In genomic region chr11:102868359-102868758, GRCh38 we compare ENCODE assay signal across 20 cellular contexts. TPM values are rescaled to one million over a fixed set of nuclear protein-coding genes. Genes with fewer than 3 reads are reported as not detected.
DNase-seq lines count a peak whose midpoint lies in the region; ATAC-seq, FAIRE-seq and TF ChIP-seq lines count a peak whose summit lies in the region.
"Had no signal": no experiment of that assay in that cellular context is flagged by ENCODE, and none has a peak within 500 bp of the region (broad histone marks: within the 10 kb centered on the region; RNA-seq: fewer than 3 reads in every experiment).

No MANE protein-coding gene starts in this region.

- no peak overlapping the region for H2AK5ac ChIP-seq in IMR-90 (ENCODE audit: low read depth, low read length)

- H2AK9ac ChIP-seq in IMR-90 (replicated peaks; ENCODE audit: low read depth, low read length, poor library complexity): no peak overlapping the region

- no peak for FAIRE-seq in bronchial epithelial cell (lab: Jason Lieb, UNC)

- no peak overlapping the region for H3K56ac ChIP-seq in IMR-90 (ENCODE audit: extremely low read depth, insufficient read depth, low read length)

- no peaks in the 10 kb centered on the region for H3K27me3 ChIP-seq in BJ (ENCODE audit: control insufficient read depth, insufficient read depth, low read length)
- peaks cover 6% of the 10 kb centered on the region for H3K27me3 ChIP-seq in IMR-90 (ENCODE audit: control insufficient read depth, insufficient read depth, low read length)
- H3K27me3 ChIP-seq in bronchial epithelial cell (ENCODE audit: control insufficient read depth, insufficient read depth, low read length): no peaks in the 10 kb centered on the region
- no peaks in the 10 kb centered on the region for H3K27me3 ChIP-seq in naive thymus-derived CD4-positive, alpha-beta T cell (ENCODE audit: control insufficient read depth in 2 of 2, insufficient read depth in 2 of 2, low read length in 2 of 2)
- H3K27me3 ChIP-seq: MG63, Peyer's patch had no signal

- H4K20me1 ChIP-seq in IMR-90 (ENCODE audit: insufficient read depth, low read length): no peaks in the 10 kb centered on the region

- H3K36me3 ChIP-seq in BJ (ENCODE audit: control insufficient read depth, insufficient read depth, low read length) (no peaks in the 10 kb centered on the region), IMR-90 (ENCODE audit: control insufficient read depth, insufficient read depth, low read length) (no peaks in the 10 kb centered on the region), bronchial epithelial cell (ENCODE audit: control insufficient read depth, insufficient read depth, low read length) (no peaks in the 10 kb centered on the region)
- H3K36me3 ChIP-seq in naive thymus-derived CD4-positive, alpha-beta T cell (ENCODE audit: control insufficient read depth in 2 of 3, insufficient read depth in 3 of 3, low read length in 3 of 3): no peaks in the 10 kb centered on the region
- H3K36me3 ChIP-seq: MG63, Peyer's patch had no signal

- H3K9ac ChIP-seq in IMR-90 (ENCODE audit: low read depth, low read length): no peak overlapping the region

- no peaks in the 10 kb centered on the region for H3K79me1 ChIP-seq in IMR-90 (ENCODE audit: low read depth in 1 of 2, low read length in 2 of 2)

- no peak overlapping the region for H4K5ac ChIP-seq in IMR-90 (ENCODE audit: low read depth, low read length)

- intact Hi-C loops in IMR-90 (cut with micrococcal nuclease): no loop called here
- intact Hi-C loops in naive thymus-derived CD4-positive, alpha-beta T cell (cut with micrococcal nuclease): no loop called here

- no peaks in the 10 kb centered on the region for H3K9me3 Mint-ChIP-seq in osteocyte (ENCODE audit: unreplicated experiment)
- H3K9me3 Mint-ChIP-seq in naive thymus-derived CD4-positive, alpha-beta T cell: no peaks in the 10 kb centered on the region
- H3K9me3 Mint-ChIP-seq: activated naive CD8-positive, alpha-beta T cell treated with anti-CD3 and anti-CD28 coated beads for 36 hours; brain; neural crest cell had no signal

- H3K27ac Mint-ChIP-seq in osteocyte (ENCODE audit: unreplicated experiment): peak overlapping the region; percentile 10
- H3K27ac Mint-ChIP-seq in naive thymus-derived CD4-positive, alpha-beta T cell: no peak overlapping the region
- H3K27ac Mint-ChIP-seq: activated naive CD8-positive, alpha-beta T cell treated with anti-CD3 and anti-CD28 coated beads for 36 hours; brain had no signal

- no peak overlapping the region for H2AFZ ChIP-seq in IMR-90 (replicated peaks; ENCODE audit: low read length, poor library complexity)

- TF ChIP-seq POLR2A in IMR-90 (IDR thresholded peaks at IDR 0.05; ENCODE audit: low read depth, low read length): no peak

- no peak overlapping the region for H4K91ac ChIP-seq in IMR-90 (ENCODE audit: insufficient read depth, low read depth, low read length)

- peaks cover 4% of the 10 kb centered on the region; the same call in 1 of the 2 replicates for H3K9me1 ChIP-seq in IMR-90 (ENCODE audit: insufficient read depth, low read length)

- ATAC-seq in IMR-90 (ENCODE audit: low read depth): peak; percentile 40
- ATAC-seq in naive thymus-derived CD4-positive, alpha-beta T cell: no peak
- ATAC-seq: activated CD4-positive, CD25-positive, alpha-beta regulatory T cell treated with anti-CD3 and anti-CD28 coated beads, Interleukin-2, amount 50 U/mL, for 24 hours; left cardiac atrium; psoas muscle had no signal

- H3K4me1 Mint-ChIP-seq in osteocyte (ENCODE audit: unreplicated experiment): peaks cover 9% of the 10 kb centered on the region
- no peaks in the 10 kb centered on the region for H3K4me1 Mint-ChIP-seq in naive thymus-derived CD4-positive, alpha-beta T cell
- H3K4me1 Mint-ChIP-seq: activated naive CD8-positive, alpha-beta T cell treated with anti-CD3 and anti-CD28 coated beads for 36 hours; brain had no signal

- TF ChIP-seq CTCF in BJ (IDR thresholded peaks at IDR 0.05; ENCODE audit: insufficient read depth, low read depth, low read length) (no peak), IMR-90 (conservative IDR thresholded peaks at IDR 0.05; ENCODE audit: low read depth, low read length) (no peak), bronchial epithelial cell (IDR thresholded peaks at IDR 0.05; ENCODE audit: insufficient read depth, low read length, severe bottlenecking) (no peak), osteocyte (IDR thresholded peaks at IDR 0.05) (no peak)

- POLR2A ChIA-PET in BJ (lab: Charles Lee): no interaction called here
- POLR2A ChIA-PET in IMR-90 (lab: Charles Lee; ENCODE audit: unreplicated experiment): no interaction called here
- POLR2A ChIA-PET in naive thymus-derived CD4-positive, alpha-beta T cell (lab: Charles Lee): no interaction called here

- DNase-seq in BJ (ENCODE audit: low read depth): peak; percentile 75
- DNase-seq in IMR-90: peak; percentile 44
- peak; percentile 43 for DNase-seq in bronchial epithelial cell (ENCODE audit: low read depth)
- DNase-seq in osteocyte (ENCODE audit: extremely low spot score, unreplicated experiment): no peak
- no peak for DNase-seq in G401 (ENCODE audit: low spot score)
- DNase-seq in naive thymus-derived CD4-positive, alpha-beta T cell: no peak
- DNase-seq in NCI-H2171 treated with DMSO at 0.1 percent for 48 hours (lab: John Stamatoyannopoulos, UW): no peak
- no peak for DNase-seq in NCI-H2107 (lab: John Stamatoyannopoulos, UW)
- DNase-seq: activated naive CD8-positive, alpha-beta T cell treated with anti-CD3 and anti-CD28 coated beads for 36 hours; COR-L47; dermis blood vessel endothelial cell; left cardiac atrium; MG63; NCI-H345; Peyer's patch; psoas muscle had no signal

- in situ Hi-C loops in IMR-90 (cut with MboI; ENCODE audit: low sequenced_read_pairs) (no loop called here), G401 (cut with HindIII; ENCODE audit: low sequenced_read_pairs) (no loop called here)

- H3K27ac ChIP-seq in IMR-90 (ENCODE audit: insufficient read depth, low read length): no peak overlapping the region
- H3K27ac ChIP-seq in naive thymus-derived CD4-positive, alpha-beta T cell (ENCODE audit: low read depth, low read length): no peak overlapping the region
- H3K27ac ChIP-seq: Peyer's patch, psoas muscle had no signal

- no CpG with 5 or more reads among the region's 3 CpGs for WGBS in IMR-90 (ENCODE audit: extremely low coverage in 2 of 2, insufficient read length in 1 of 2), 2 experiments

- peaks cover 5% of the 10 kb centered on the region for H3K27me3 Mint-ChIP-seq in osteocyte (ENCODE audit: unreplicated experiment)
- H3K27me3 Mint-ChIP-seq in naive thymus-derived CD4-positive, alpha-beta T cell: peaks cover 0 to 6% (median 1%) of the 10 kb centered on the region in 5 donors

- no peak overlapping the region for H2BK120ac ChIP-seq in IMR-90 (ENCODE audit: low read depth, low read length)

- H3K4me3 Mint-ChIP-seq in osteocyte (ENCODE audit: unreplicated experiment): no peak overlapping the region
- no peak overlapping the region for H3K4me3 Mint-ChIP-seq in naive thymus-derived CD4-positive, alpha-beta T cell
- H3K4me3 Mint-ChIP-seq: activated naive CD8-positive, alpha-beta T cell treated with anti-CD3 and anti-CD28 coated beads for 36 hours; brain; neural crest cell had no signal

- no peak overlapping the region for H3K14ac ChIP-seq in IMR-90 (replicated peaks; ENCODE audit: low read depth, low read length)

- H2BK5ac ChIP-seq in IMR-90 (ENCODE audit: low read depth, low read length, poor library complexity, severe bottlenecking): no peak overlapping the region

- H3K4me1 ChIP-seq in IMR-90 (ENCODE audit: control insufficient read depth, insufficient read depth, low read length): peaks cover 2% of the 10 kb centered on the region; the same call in 1 of the 2 replicates
- H3K4me1 ChIP-seq in naive thymus-derived CD4-positive, alpha-beta T cell (ENCODE audit: control insufficient read depth in 2 of 2, insufficient read depth in 2 of 2, low read length in 2 of 2): no peaks in the 10 kb centered on the region
- H3K4me1 ChIP-seq: Peyer's patch, psoas muscle had no signal

- no peak overlapping the region for H3K18ac ChIP-seq in IMR-90 (ENCODE audit: low read depth, low read length)

- peak overlapping the region; percentile 45; the same call in 1 of the 2 replicates for H3K4me2 ChIP-seq in IMR-90 (ENCODE audit: low read depth, low read length)

- H3K4ac ChIP-seq in IMR-90 (ENCODE audit: low read depth, low read length): no peak overlapping the region

- H3K9me3 ChIP-seq in IMR-90 (ENCODE audit: control insufficient read depth, insufficient read depth, low read length): no peaks in the 10 kb centered on the region
- no peaks in the 10 kb centered on the region for H3K9me3 ChIP-seq in naive thymus-derived CD4-positive, alpha-beta T cell (ENCODE audit: control insufficient read depth in 2 of 3, low read length in 3 of 3)
- H3K9me3 ChIP-seq: MG63, Peyer's patch, psoas muscle had no signal

- H2BK20ac ChIP-seq in IMR-90 (ENCODE audit: low read depth, low read length): no peak overlapping the region

- H2BK15ac ChIP-seq in IMR-90 (ENCODE audit: low read depth, low read length): no peak overlapping the region

- H3K36me3 Mint-ChIP-seq in osteocyte (ENCODE audit: unreplicated experiment): no peaks in the 10 kb centered on the region
- H3K36me3 Mint-ChIP-seq in naive thymus-derived CD4-positive, alpha-beta T cell: no peaks in the 10 kb centered on the region
- H3K36me3 Mint-ChIP-seq: activated naive CD8-positive, alpha-beta T cell treated with anti-CD3 and anti-CD28 coated beads for 36 hours; brain had no signal

- H3K23ac ChIP-seq in IMR-90 (ENCODE audit: low read depth, low read length): no peak overlapping the region

- TF ChIP-seq RAD21 in IMR-90 (IDR thresholded peaks at IDR 0.05; ENCODE audit: low read length): no peak

- H3K4me3 ChIP-seq in BJ (ENCODE audit: low read depth, low read length): no peak overlapping the region
- no peak overlapping the region for H3K4me3 ChIP-seq in IMR-90 (ENCODE audit: insufficient read depth, low read depth, low read length)
- no peak overlapping the region for H3K4me3 ChIP-seq in bronchial epithelial cell (ENCODE audit: low read depth, low read length)
- H3K4me3 ChIP-seq in naive thymus-derived CD4-positive, alpha-beta T cell (ENCODE audit: low read length): no peak overlapping the region
- H3K4me3 ChIP-seq: MG63, Peyer's patch, psoas muscle had no signal

- dilution Hi-C loops in IMR-90 (cut with HindIII; ENCODE audit: low sequenced_read_pairs, unreplicated experiment): no loop called here

- no peak overlapping the region for H4K8ac ChIP-seq in IMR-90 (ENCODE audit: low read depth in 2 of 2, low read length in 2 of 2)

- BruUV-seq in IMR-90 (replicated peaks; lab: Mats Ljungman, UMichigan): no TSS peak

- CTCF ChIA-PET in BJ (lab: Yijun Ruan, JAX): interaction anchor here (1.4 kb wide), 1 partner anchor 46 kb away, joined by 4 read pairs; no protein-coding TSS in a partner anchor
- CTCF ChIA-PET in IMR-90 (lab: Yijun Ruan, JAX): no interaction called here
- CTCF ChIA-PET in naive thymus-derived CD4-positive, alpha-beta T cell (lab: Charles Lee): no interaction called here

RNA-seq across cellular contexts. Expression of gene MMP12, which starts 6.4 kb away (rescaled TPM):
- 0.12 and 0.38 TPM in 2 replicates for polyA plus RNA-seq in BJ (2011; rRNA removed)
- not detected in 2 replicates for polyA minus RNA-seq in BJ (2011; rRNA and poly(A)+ RNA removed)
- total RNA-seq in IMR-90 (2012; rRNA removed): not detected in 2 replicates
- not detected in 2 replicates for polyA plus RNA-seq in IMR-90 (2012; rRNA removed)
- polyA plus RNA-seq in IMR-90 (2012; cell fraction: cytosol; rRNA removed): not detected in 2 replicates
- 0.05 TPM in 1 of 2 replicates, not detected in the other for polyA plus RNA-seq in IMR-90 (2012; cell fraction: nucleus; rRNA removed; ENCODE audit: low replicate concordance)
- total RNA-seq in bronchial epithelial cell: not detected in 2 replicates
- total RNA-seq in osteocyte: not detected in 2 replicates
- total RNA-seq in G401 (2014; rRNA removed; shearing (Covaris generic)): not detected in 2 replicates
- total RNA-seq in naive thymus-derived CD4-positive, alpha-beta T cell: not detected
- not detected for polyA plus RNA-seq in naive thymus-derived CD4-positive, alpha-beta T cell
- total RNA-seq: activated naive CD8-positive, alpha-beta T cell treated with anti-CD3 and anti-CD28 coated beads for 36 hours; dermis blood vessel endothelial cell; left cardiac atrium; neural crest cell; psoas muscle; temporal lobe had no signal
- polyA plus RNA-seq: psoas muscle had no signal

RNA-seq across cellular contexts. Expression of gene MMP3, which starts 24.9 kb away (rescaled TPM):
- polyA plus RNA-seq in BJ (2011; rRNA removed) (59.4 and 121 TPM in 2 replicates), IMR-90 (2012; rRNA removed) (0.29 and 0.39 TPM in 2 replicates)
- polyA minus RNA-seq in BJ (2011; rRNA and poly(A)+ RNA removed): 11.0 and 16.4 TPM in 2 replicates
- total RNA-seq in IMR-90 (2012; rRNA removed) (under 0.01 and 0.28 TPM in 2 replicates), bronchial epithelial cell (0.13 and 0.26 TPM in 2 replicates), osteocyte (not detected in 2 replicates)
- 0.03 and 0.09 TPM in 2 replicates for polyA plus RNA-seq in IMR-90 (2012; cell fraction: cytosol; rRNA removed)
- polyA plus RNA-seq in IMR-90 (2012; cell fraction: nucleus; rRNA removed; ENCODE audit: low replicate concordance): 0.04 and 0.09 TPM in 2 replicates
- not detected in 2 replicates for total RNA-seq in G401 (2014; rRNA removed; shearing (Covaris generic))
- total RNA-seq in naive thymus-derived CD4-positive, alpha-beta T cell: not detected
- polyA plus RNA-seq in naive thymus-derived CD4-positive, alpha-beta T cell: not detected
- total RNA-seq: activated naive CD8-positive, alpha-beta T cell treated with anti-CD3 and anti-CD28 coated beads for 36 hours; dermis blood vessel endothelial cell; left cardiac atrium; neural crest cell; temporal lobe had no signal

Comparison
In these comparisons a context has a peak if more than half of its experiments do, and no peak if none do; other contexts are left out.
1. DNase-seq: peak in BJ (single experiment), IMR-90 (single experiment) and bronchial epithelial cell (single experiment); none in osteocyte (single experiment), G401 (single experiment), naive thymus-derived CD4-positive, alpha-beta T cell (0 of 9), NCI-H2171 treated with DMSO at 0.1 percent for 48 hours (single experiment) and NCI-H2107 (single experiment).